In the genomic region with DNA sequence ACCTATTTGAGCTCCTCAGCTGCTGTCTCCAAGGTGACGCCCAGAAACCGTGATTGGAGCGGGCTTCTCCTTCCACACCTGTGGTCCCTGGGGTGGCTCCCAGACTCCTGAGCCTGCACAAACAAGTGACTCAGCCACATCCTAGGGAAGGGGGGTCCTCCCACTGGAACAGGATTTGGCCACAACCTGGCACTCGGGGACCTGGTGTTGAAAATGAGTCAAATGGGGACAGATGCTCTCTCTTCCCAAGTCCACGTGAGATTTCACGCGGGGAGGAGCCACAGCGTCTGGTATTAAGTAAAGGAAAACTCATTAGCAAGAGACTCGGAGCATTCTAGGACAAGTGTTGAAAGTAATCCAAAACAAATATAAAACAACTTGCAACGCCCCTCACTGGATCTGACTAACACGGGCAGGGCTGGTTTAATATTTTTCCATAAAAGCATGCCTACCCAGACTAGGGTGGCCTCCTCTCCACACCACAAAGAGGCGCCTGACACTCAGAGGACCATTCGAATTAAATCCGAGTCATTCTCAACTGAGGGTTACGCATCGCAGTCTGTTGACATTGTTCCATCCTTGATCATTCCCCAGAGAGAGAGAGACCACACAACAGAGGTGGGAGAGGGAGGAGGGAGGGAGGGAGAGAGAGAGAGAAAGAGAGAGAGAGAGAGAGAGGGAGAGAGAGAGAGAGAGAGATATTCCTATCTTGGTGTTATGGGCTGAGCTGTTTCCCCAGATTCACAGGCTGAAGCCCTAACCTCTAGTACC, we compare ENCODE assay signal across 8 cellular contexts.
A peak's percentile ranks its signal among the peaks of the same experiment; 100 is the strongest.
DNase-seq lines count a peak whose midpoint lies in the region; ATAC-seq and TF ChIP-seq lines count a peak whose summit lies in the region.

No MANE protein-coding gene starts in this region.

- H3K4me3 ChIP-seq in neural progenitor cell, result no peak overlapping the region

- H3K4me3 Mint-ChIP-seq in nephron (no peak overlapping the region), neural progenitor cell (no peak overlapping the region)
- no peak overlapping the region for H3K4me3 Mint-ChIP-seq in activated CD4-positive, alpha-beta T cell treated with anti-CD3 and anti-CD28 coated beads, Interleukin-2, amount 10 ng/mL, durations not matched to agents 24 days and 14 days

- H3K27me3 Mint-ChIP-seq in nephron (ENCODE audit: low read depth) (peaks cover 18% of the 10 kb centered on the region), neural progenitor cell (ENCODE audit: insufficient read depth, low read depth) (no peaks in the 10 kb centered on the region)
- H3K27me3 Mint-ChIP-seq in activated CD4-positive, alpha-beta T cell treated with anti-CD3 and anti-CD28 coated beads, Interleukin-2, amount 10 ng/mL, durations not matched to agents 24 days and 14 days, result peaks cover 22% of the 10 kb centered on the region

- intact Hi-C loops in activated CD4-positive, alpha-beta T cell treated with anti-CD3 and anti-CD28 coated beads, Interleukin-2, amount 10 ng/mL, durations not matched to agents 24 days and 14 days (cut with micrococcal nuclease), result no loop called here

- H3F3A ChIP-seq in neural progenitor cell (ENCODE audit: low read depth), result no peaks in the 10 kb centered on the region

- H3K79me2 ChIP-seq in neural progenitor cell (ENCODE audit: low read depth), result no peaks in the 10 kb centered on the region

- no peak overlapping the region for H3K27ac ChIP-seq in neural progenitor cell

- H3K36me3 Mint-ChIP-seq in nephron (ENCODE audit: low read depth) (no peaks in the 10 kb centered on the region), neural progenitor cell (no peaks in the 10 kb centered on the region)
- no peaks in the 10 kb centered on the region for H3K36me3 Mint-ChIP-seq in activated CD4-positive, alpha-beta T cell treated with anti-CD3 and anti-CD28 coated beads, Interleukin-2, amount 10 ng/mL, durations not matched to agents 24 days and 14 days (ENCODE audit: low read depth)

- no peaks in the 10 kb centered on the region for H3K27me3 ChIP-seq in neural progenitor cell

- H3K36me3 ChIP-seq in neural progenitor cell, result no peaks in the 10 kb centered on the region

- H3K9me3 ChIP-seq in neural progenitor cell (ENCODE audit: low read depth), result no peaks in the 10 kb centered on the region

- H3K9me3 Mint-ChIP-seq in nephron (no peaks in the 10 kb centered on the region), neural progenitor cell (no peaks in the 10 kb centered on the region)
- H3K9me3 Mint-ChIP-seq in activated CD4-positive, alpha-beta T cell treated with anti-CD3 and anti-CD28 coated beads, Interleukin-2, amount 10 ng/mL, durations not matched to agents 24 days and 14 days, result no peaks in the 10 kb centered on the region

- H3K4me1 Mint-ChIP-seq in nephron (peaks cover 84% of the 10 kb centered on the region), neural progenitor cell (peaks cover 23% of the 10 kb centered on the region)
- H3K4me1 Mint-ChIP-seq in activated CD4-positive, alpha-beta T cell treated with anti-CD3 and anti-CD28 coated beads, Interleukin-2, amount 10 ng/mL, durations not matched to agents 24 days and 14 days, result peaks cover 13% of the 10 kb centered on the region

- H3K9ac ChIP-seq in neural progenitor cell, result no peak overlapping the region

- no peak overlapping the region for H2AFZ ChIP-seq in neural progenitor cell (replicated peaks)

- DNase-seq in AG20443 (ENCODE audit: low spot score) (peak; percentile 91), NCI-H187 (lab: John Stamatoyannopoulos, UW) (peak; percentile 41 to 57), dermis blood vessel endothelial cell (peak; percentile 77), neural progenitor cell (ENCODE audit: low spot score) (no peak)
- no peak for DNase-seq in activated CD4-positive, alpha-beta T cell treated with anti-CD3 and anti-CD28 coated beads, Interleukin-2, amount 10 ng/mL, durations not matched to agents 24 days and 14 days

- H3K4me2 ChIP-seq in neural progenitor cell, result no peak overlapping the region

- ATAC-seq in HG02588 (IDR thresholded peaks at IDR 0.05; ENCODE audit: unreplicated experiment), result no peak
- no peak for ATAC-seq in GM21529 (IDR thresholded peaks at IDR 0.05; ENCODE audit: unreplicated experiment)

- H3K4me1 ChIP-seq in neural progenitor cell, result no peaks in the 10 kb centered on the region

- no peaks in the 10 kb centered on the region for H4K20me1 ChIP-seq in neural progenitor cell (ENCODE audit: low read depth)

- TF ChIP-seq CTCF in nephron (IDR thresholded peaks at IDR 0.05; ENCODE audit: unreplicated experiment in 3 of 3) (no peak), neural progenitor cell (IDR thresholded peaks at IDR 0.05) (no peak)

- H3K27ac Mint-ChIP-seq in nephron, result peak overlapping the region in 2 of 3 experiments; percentile 17 to 30
- no peak overlapping the region for H3K27ac Mint-ChIP-seq in neural progenitor cell
- H3K27ac Mint-ChIP-seq in activated CD4-positive, alpha-beta T cell treated with anti-CD3 and anti-CD28 coated beads, Interleukin-2, amount 10 ng/mL, durations not matched to agents 24 days and 14 days, result no peak overlapping the region

Comparison
In these comparisons a context has a peak if more than half of its experiments do, and no peak if none do; other contexts are left out.
1. DNase-seq: peak in AG20443 (single experiment), NCI-H187 (2 of 2) and dermis blood vessel endothelial cell (single experiment); none in neural progenitor cell (single experiment) and activated CD4-positive, alpha-beta T cell treated with anti-CD3 and anti-CD28 coated beads, Interleukin-2, amount 10 ng/mL, durations not matched to agents 24 days and 14 days (single experiment).
2. H3K27ac Mint-ChIP-seq: peak in nephron (2 of 3); none in neural progenitor cell (single experiment) and activated CD4-positive, alpha-beta T cell treated with anti-CD3 and anti-CD28 coated beads, Interleukin-2, amount 10 ng/mL, durations not matched to agents 24 days and 14 days (single experiment).